1 cellular context compared by ENCODE assay signal in the genomic region with DNA sequence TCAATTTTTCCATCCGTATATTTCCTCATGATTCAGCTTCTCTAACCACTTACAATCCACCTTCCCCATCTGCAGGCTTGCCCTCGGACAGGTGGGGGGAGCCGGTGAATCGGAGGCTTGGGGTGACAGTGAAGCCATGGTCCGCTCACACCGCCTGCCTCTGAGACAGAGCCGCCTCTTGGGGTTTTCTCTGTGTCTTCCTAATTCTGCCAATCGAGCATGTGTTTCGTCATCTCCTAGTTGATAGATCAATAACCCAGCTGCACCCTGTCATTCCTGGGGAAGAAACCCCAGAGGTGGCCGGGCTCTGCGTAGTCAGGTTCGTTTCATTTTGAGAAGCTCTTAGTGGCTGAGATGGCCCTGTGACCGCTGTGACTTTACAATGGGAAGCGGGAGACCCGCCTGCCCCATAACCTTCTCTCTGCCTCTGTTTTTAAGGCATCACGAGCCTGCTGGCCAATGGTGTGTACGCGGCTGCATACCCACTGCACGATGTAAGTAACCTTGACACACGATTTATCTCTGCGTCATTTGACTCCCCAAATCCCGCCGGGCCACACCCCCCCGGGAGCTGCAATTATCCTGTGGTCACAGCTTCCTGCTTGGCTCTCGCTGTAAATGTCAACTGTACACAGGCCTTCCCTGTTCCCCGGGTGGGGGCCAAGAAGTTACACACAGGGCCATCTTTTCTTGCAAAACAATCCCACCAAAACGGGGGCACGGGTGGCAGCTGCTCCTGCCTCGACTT.
TF ChIP-seq lines count a peak whose summit lies in the region.

No MANE protein-coding gene starts in this region.

TF ChIP-seq in HepG2, 621 proteins besides CTCF, POLR2A, EP300 and RAD21:
- TF ChIP-seq, protein P1, sequence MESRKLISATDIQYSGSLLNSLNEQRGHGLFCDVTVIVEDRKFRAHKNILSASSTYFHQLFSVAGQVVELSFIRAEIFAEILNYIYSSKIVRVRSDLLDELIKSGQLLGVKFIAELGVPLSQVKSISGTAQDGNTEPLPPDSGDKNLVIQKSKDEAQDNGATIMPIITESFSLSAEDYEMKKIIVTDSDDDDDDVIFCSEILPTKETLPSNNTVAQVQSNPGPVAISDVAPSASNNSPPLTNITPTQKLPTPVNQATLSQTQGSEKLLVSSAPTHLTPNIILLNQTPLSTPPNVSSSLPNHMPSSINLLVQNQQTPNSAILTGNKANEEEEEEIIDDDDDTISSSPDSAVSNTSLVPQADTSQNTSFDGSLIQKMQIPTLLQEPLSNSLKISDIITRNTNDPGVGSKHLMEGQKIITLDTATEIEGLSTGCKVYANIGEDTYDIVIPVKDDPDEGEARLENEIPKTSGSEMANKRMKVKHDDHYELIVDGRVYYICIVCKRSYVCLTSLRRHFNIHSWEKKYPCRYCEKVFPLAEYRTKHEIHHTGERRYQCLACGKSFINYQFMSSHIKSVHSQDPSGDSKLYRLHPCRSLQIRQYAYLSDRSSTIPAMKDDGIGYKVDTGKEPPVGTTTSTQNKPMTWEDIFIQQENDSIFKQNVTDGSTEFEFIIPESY (CRISPR knock-in tag; IDR thresholded peaks at IDR 0.05), result no peak
- TF ChIP-seq, protein P2, sequence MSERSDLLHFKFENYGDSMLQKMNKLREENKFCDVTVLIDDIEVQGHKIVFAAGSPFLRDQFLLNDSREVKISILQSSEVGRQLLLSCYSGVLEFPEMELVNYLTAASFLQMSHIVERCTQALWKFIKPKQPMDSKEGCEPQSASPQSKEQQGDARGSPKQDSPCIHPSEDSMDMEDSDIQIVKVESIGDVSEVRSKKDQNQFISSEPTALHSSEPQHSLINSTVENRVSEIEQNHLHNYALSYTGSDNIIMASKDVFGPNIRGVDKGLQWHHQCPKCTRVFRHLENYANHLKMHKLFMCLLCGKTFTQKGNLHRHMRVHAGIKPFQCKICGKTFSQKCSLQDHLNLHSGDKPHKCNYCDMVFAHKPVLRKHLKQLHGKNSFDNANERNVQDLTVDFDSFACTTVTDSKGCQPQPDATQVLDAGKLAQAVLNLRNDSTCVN (CRISPR knock-in tag; IDR thresholded peaks at IDR 0.05; ENCODE audit: borderline replicate concordance), result no peak
- no peak for TF ChIP-seq SOX6 (IDR thresholded peaks at IDR 0.05)
- no peak for TF ChIP-seq SOX6 (CRISPR knock-in tag; IDR thresholded peaks at IDR 0.05)
- no peak for TF ChIP-seq ZNF235 (CRISPR knock-in tag; IDR thresholded peaks at IDR 0.05; ENCODE audit: borderline replicate concordance)
- TF ChIP-seq ISL2 (CRISPR knock-in tag; IDR thresholded peaks at IDR 0.05), result no peak
- no peak for TF ChIP-seq REPIN1 (CRISPR knock-in tag; IDR thresholded peaks at IDR 0.05; ENCODE audit: borderline replicate concordance, low read depth)
- TF ChIP-seq SNRNP70 (IDR thresholded peaks at IDR 0.05; ENCODE audit: low read depth, low read length), result no peak
- TF ChIP-seq CENPT (CRISPR knock-in tag; IDR thresholded peaks at IDR 0.05; ENCODE audit: low read depth), result no peak
- no peak for TF ChIP-seq ZNF501 (CRISPR knock-in tag; IDR thresholded peaks at IDR 0.05)
- TF ChIP-seq HOXA3 (CRISPR knock-in tag; IDR thresholded peaks at IDR 0.05), result no peak
- TF ChIP-seq ZNF790 (CRISPR knock-in tag; IDR thresholded peaks at IDR 0.05; ENCODE audit: borderline replicate concordance), result no peak
- TF ChIP-seq, protein P3, sequence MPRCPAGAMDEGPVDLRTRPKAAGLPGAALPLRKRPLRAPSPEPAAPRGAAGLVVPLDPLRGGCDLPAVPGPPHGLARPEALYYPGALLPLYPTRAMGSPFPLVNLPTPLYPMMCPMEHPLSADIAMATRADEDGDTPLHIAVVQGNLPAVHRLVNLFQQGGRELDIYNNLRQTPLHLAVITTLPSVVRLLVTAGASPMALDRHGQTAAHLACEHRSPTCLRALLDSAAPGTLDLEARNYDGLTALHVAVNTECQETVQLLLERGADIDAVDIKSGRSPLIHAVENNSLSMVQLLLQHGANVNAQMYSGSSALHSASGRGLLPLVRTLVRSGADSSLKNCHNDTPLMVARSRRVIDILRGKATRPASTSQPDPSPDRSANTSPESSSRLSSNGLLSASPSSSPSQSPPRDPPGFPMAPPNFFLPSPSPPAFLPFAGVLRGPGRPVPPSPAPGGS (CRISPR knock-in tag; IDR thresholded peaks at IDR 0.05), result no peak
- TF ChIP-seq CHD2 (IDR thresholded peaks at IDR 0.05; ENCODE audit: low read depth, low read length), result no peak
- TF ChIP-seq, protein P4, sequence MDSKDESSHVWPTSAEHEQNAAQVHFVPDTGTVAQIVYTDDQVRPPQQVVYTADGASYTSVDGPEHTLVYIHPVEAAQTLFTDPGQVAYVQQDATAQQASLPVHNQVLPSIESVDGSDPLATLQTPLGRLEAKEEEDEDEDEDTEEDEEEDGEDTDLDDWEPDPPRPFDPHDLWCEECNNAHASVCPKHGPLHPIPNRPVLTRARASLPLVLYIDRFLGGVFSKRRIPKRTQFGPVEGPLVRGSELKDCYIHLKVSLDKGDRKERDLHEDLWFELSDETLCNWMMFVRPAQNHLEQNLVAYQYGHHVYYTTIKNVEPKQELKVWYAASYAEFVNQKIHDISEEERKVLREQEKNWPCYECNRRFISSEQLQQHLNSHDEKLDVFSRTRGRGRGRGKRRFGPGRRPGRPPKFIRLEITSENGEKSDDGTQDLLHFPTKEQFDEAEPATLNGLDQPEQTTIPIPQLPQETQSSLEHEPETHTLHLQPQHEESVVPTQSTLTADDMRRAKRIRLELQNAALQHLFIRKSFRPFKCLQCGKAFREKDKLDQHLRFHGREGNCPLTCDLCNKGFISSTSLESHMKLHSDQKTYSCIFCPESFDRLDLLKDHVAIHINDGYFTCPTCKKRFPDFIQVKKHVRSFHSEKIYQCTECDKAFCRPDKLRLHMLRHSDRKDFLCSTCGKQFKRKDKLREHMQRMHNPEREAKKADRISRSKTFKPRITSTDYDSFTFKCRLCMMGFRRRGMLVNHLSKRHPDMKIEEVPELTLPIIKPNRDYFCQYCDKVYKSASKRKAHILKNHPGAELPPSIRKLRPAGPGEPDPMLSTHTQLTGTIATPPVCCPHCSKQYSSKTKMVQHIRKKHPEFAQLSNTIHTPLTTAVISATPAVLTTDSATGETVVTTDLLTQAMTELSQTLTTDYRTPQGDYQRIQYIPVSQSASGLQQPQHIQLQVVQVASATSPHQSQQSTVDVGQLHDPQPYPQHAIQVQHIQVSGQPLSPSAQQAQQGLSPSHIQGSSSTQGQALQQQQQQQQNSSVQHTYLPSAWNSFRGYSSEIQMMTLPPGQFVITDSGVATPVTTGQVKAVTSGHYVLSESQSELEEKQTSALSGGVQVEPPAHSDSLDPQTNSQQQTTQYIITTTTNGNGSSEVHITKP (CRISPR knock-in tag; IDR thresholded peaks at IDR 0.05; ENCODE audit: low read depth), result no peak
- TF ChIP-seq, protein P5, sequence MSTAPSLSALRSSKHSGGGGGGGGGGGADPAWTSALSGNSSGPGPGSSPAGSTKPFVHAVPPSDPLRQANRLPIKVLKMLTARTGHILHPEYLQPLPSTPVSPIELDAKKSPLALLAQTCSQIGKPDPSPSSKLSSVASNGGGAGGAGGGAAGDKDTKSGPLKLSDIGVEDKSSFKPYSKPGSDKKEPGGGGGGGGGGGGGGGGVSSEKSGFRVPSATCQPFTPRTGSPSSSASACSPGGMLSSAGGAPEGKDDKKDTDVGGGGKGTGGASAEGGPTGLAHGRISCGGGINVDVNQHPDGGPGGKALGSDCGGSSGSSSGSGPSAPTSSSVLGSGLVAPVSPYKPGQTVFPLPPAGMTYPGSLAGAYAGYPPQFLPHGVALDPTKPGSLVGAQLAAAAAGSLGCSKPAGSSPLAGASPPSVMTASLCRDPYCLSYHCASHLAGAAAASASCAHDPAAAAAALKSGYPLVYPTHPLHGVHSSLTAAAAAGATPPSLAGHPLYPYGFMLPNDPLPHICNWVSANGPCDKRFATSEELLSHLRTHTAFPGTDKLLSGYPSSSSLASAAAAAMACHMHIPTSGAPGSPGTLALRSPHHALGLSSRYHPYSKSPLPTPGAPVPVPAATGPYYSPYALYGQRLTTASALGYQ (CRISPR knock-in tag; IDR thresholded peaks at IDR 0.05), result no peak
- no peak for TF ChIP-seq MAFK (conservative IDR thresholded peaks at IDR 0.05 in 1 of 2, IDR thresholded peaks at IDR 0.05 in 1 of 2; ENCODE audit: low read length in 2 of 2)
- TF ChIP-seq, protein P6, sequence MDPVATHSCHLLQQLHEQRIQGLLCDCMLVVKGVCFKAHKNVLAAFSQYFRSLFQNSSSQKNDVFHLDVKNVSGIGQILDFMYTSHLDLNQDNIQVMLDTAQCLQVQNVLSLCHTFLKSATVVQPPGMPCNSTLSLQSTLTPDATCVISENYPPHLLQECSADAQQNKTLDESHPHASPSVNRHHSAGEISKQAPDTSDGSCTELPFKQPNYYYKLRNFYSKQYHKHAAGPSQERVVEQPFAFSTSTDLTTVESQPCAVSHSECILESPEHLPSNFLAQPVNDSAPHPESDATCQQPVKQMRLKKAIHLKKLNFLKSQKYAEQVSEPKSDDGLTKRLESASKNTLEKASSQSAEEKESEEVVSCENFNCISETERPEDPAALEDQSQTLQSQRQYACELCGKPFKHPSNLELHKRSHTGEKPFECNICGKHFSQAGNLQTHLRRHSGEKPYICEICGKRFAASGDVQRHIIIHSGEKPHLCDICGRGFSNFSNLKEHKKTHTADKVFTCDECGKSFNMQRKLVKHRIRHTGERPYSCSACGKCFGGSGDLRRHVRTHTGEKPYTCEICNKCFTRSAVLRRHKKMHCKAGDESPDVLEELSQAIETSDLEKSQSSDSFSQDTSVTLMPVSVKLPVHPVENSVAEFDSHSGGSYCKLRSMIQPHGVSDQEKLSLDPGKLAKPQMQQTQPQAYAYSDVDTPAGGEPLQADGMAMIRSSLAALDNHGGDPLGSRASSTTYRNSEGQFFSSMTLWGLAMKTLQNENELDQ (CRISPR knock-in tag; IDR thresholded peaks at IDR 0.05; ENCODE audit: borderline replicate concordance), result no peak
- no peak for TF ChIP-seq TMF1 (CRISPR knock-in tag; IDR thresholded peaks at IDR 0.05; ENCODE audit: low read depth)
